In genomic region chr9:131674425-131675421, GRCh38 we compare ENCODE assay signal across 9 cellular contexts.
DNase-seq lines count a peak whose midpoint lies in the region; ATAC-seq and TF ChIP-seq lines count a peak whose summit lies in the region.
"Had no signal": no experiment of that assay in that cellular context is flagged by ENCODE, and none has a peak within 500 bp of the region (broad histone marks: within the 10 kb centered on the region; RNA-seq: fewer than 3 reads in every experiment).

No MANE protein-coding gene starts in this region.

- no peaks in the 10 kb centered on the region for H3K9me2 ChIP-seq in DOHH2 (replicated peaks; ENCODE audit: control insufficient read depth, low read length)

- H3K27ac ChIP-seq in DOHH2 (ENCODE audit: low read depth, low read length): peak overlapping the region; percentile 99
- peak overlapping the region; percentile 78 to 90 (median 83) for H3K27ac ChIP-seq in esophagus muscularis mucosa (replicated peaks in 1 of 4)
- H3K27ac ChIP-seq in sigmoid colon: peak overlapping the region; percentile 70 to 88 (median 78)

- H3K79me2 ChIP-seq in DOHH2 (ENCODE audit: control insufficient read depth, low read length): peaks cover 92% of the 10 kb centered on the region

- H3K36me3 ChIP-seq in DOHH2 (ENCODE audit: control insufficient read depth, low read length) (peaks cover 64% of the 10 kb centered on the region), esophagus muscularis mucosa (no peaks in the 10 kb centered on the region), sigmoid colon (no peaks in the 10 kb centered on the region)

- no peaks in the 10 kb centered on the region for H3K9me3 ChIP-seq in DOHH2 (ENCODE audit: control insufficient read depth, insufficient read depth, low read length)
- H3K9me3 ChIP-seq in esophagus muscularis mucosa: no peaks in the 10 kb centered on the region
- no peaks in the 10 kb centered on the region for H3K9me3 ChIP-seq in sigmoid colon

- peak overlapping the region; percentile 91 for H3K4me2 ChIP-seq in DOHH2 (ENCODE audit: low read length)

- in situ Hi-C loops in KBM-7 (cut with MboI; ENCODE audit: low pct_unique_long_range_greater_than_20kb, low sequenced_read_pairs): no loop called here

- H4K20me1 ChIP-seq in DOHH2 (ENCODE audit: control insufficient read depth, insufficient read depth, low read depth, low read length): peaks cover 11% of the 10 kb centered on the region

- H3K4me1 ChIP-seq in DOHH2 (ENCODE audit: control insufficient read depth, low read length): peaks cover 100% of the 10 kb centered on the region
- peaks cover 95 to 100% (median 98%) of the 10 kb centered on the region in 4 donors for H3K4me1 ChIP-seq in esophagus muscularis mucosa
- H3K4me1 ChIP-seq in sigmoid colon: peaks cover 0 to 82% (median 70%) of the 10 kb centered on the region in 4 donors

- H3F3A ChIP-seq in DOHH2 (ENCODE audit: control insufficient read depth, insufficient read depth): peaks cover 23% of the 10 kb centered on the region

- TF ChIP-seq EP300 in esophagus muscularis mucosa (IDR thresholded peaks at IDR 0.05) (no peak), sigmoid colon (IDR thresholded peaks at IDR 0.05) (no peak)

- TF ChIP-seq CTCF in DOHH2 (IDR thresholded peaks at IDR 0.05; ENCODE audit: low read depth, low read length, poor library complexity, severe bottlenecking) (no peak), esophagus muscularis mucosa (IDR thresholded peaks at IDR 0.05) (no peak), sigmoid colon (IDR thresholded peaks at IDR 0.05) (no peak)

- intact Hi-C loops in esophagus muscularis mucosa (cut with DNase I) (loop anchor here (5.0 kb wide), 1 partner anchor 63 kb away; no protein-coding TSS in a partner anchor), sigmoid colon (cut with DNase I) (loop anchor here (5.0 kb wide), 1 partner anchor 58 kb away; no protein-coding TSS in a partner anchor)

- no peak for TF ChIP-seq POLR2A in esophagus muscularis mucosa (IDR thresholded peaks at IDR 0.05; ENCODE audit: low read depth)
- TF ChIP-seq POLR2A in sigmoid colon (IDR thresholded peaks at IDR 0.05): no peak

- H3K27me3 ChIP-seq in DOHH2 (ENCODE audit: control insufficient read depth, low read length): no peaks in the 10 kb centered on the region
- H3K27me3 ChIP-seq in esophagus muscularis mucosa: no peaks in the 10 kb centered on the region
- no peaks in the 10 kb centered on the region for H3K27me3 ChIP-seq in sigmoid colon

- DNase-seq in NAMALWA (ENCODE audit: low spot score) (peak; percentile 47), esophagus muscularis mucosa (ENCODE audit: extremely low spot score) (no peak), sigmoid colon (no peak), KBM-7 (no peak), SHP77 treated with DMSO at 0.1 percent for 48 hours (lab: John Stamatoyannopoulos, UW) (no peak)
- DNase-seq: kidney glomerular epithelial cell had no signal

- H3K4me3 ChIP-seq in DOHH2 (ENCODE audit: low read length): peak overlapping the region; percentile 75
- no peak overlapping the region for H3K4me3 ChIP-seq in esophagus muscularis mucosa
- H3K4me3 ChIP-seq in sigmoid colon: no peak overlapping the region

- ATAC-seq in HG03442 (IDR thresholded peaks at IDR 0.05; ENCODE audit: unreplicated experiment): no peak
- ATAC-seq in HG03460 (IDR thresholded peaks at IDR 0.05; ENCODE audit: unreplicated experiment): no peak

- WGBS in esophagus muscularis mucosa: 84% methylated on average over 26 of the region's 29 CpGs
- WGBS in sigmoid colon, 2 donors: 87 to 93% methylated on average over 29 of the region's 29 CpGs
